ENCODE assay signal across 8 cellular contexts in genomic region chr1:145997156-145998023, GRCh38. TPM values are rescaled to one million over a fixed set of nuclear protein-coding genes. Genes with fewer than 3 reads are reported as not detected.
A peak's percentile ranks its signal among the peaks of the same experiment; 100 is the strongest.
DNase-seq lines count a peak whose midpoint lies in the region; ATAC-seq and TF ChIP-seq lines count a peak whose summit lies in the region.

No MANE protein-coding gene starts in this region.

- H3F3A ChIP-seq in SK-N-SH (replicated peaks; ENCODE audit: insufficient read depth), result peaks cover 14% of the 10 kb centered on the region

- H3K36me3 Mint-ChIP-seq in immature natural killer cell, result peaks cover 41 to 42% (median 41%) of the 10 kb centered on the region in 3 donors

- 54% methylated on average over 13 of the region's 13 CpGs for WGBS in SK-N-SH (ENCODE audit: low lambda C conversion rate)

- H3K9me3 Mint-ChIP-seq in immature natural killer cell, result peaks cover 0 to 7% (median 3%) of the 10 kb centered on the region in 6 donors

- ATAC-seq in GM18868 (IDR thresholded peaks at IDR 0.05; ENCODE audit: unreplicated experiment) (peak; percentile 33), HG03097 (IDR thresholded peaks at IDR 0.05; ENCODE audit: low FRiP score, unreplicated experiment) (peak; percentile 31)

- TF ChIP-seq CTCF in SK-N-SH (IDR thresholded peaks at IDR 0.05), result no peak

- peaks cover 25 to 30% of the 10 kb centered on the region in 2 experiments for H3K36me3 ChIP-seq in SK-N-SH (replicated peaks in 1 of 2; ENCODE audit: control insufficient read depth in 1 of 2, insufficient read depth in 2 of 2, low read length in 1 of 2)

- H3K27ac ChIP-seq in SK-N-SH (ENCODE audit: low read depth in 2 of 2, low read length in 1 of 2) (peak overlapping the region; percentile 44 to 98; a peak in 3 of 4 replicates), angular gyrus (ENCODE audit: low read depth, low read length) (peak overlapping the region; percentile 98)

- H3K4me1 Mint-ChIP-seq in immature natural killer cell, result peaks cover 57 to 61% of the 10 kb centered on the region in 2 donors

- peak overlapping the region; percentile 68 for H3K4me2 ChIP-seq in SK-N-SH

- H3K9ac ChIP-seq in SK-N-SH, result peak overlapping the region; percentile 90

- peaks cover 8 to 23% (median 12%) of the 10 kb centered on the region in 3 donors for H3K27me3 Mint-ChIP-seq in immature natural killer cell (ENCODE audit: low read depth in 3 of 3)

- peak overlapping the region; percentile 83 for H2AFZ ChIP-seq in SK-N-SH (ENCODE audit: low read depth)

- peaks cover 38% of the 10 kb centered on the region for H4K20me1 ChIP-seq in SK-N-SH (ENCODE audit: insufficient read depth)

- CTCF ChIA-PET in SK-N-SH (lab: Yijun Ruan, JAX), result interaction anchor here (0.6 to 4.2 kb wide), 6 partner anchors 9 to 150 kb away, joined by 3 to 40 read pairs (median 6); no protein-coding TSS in a partner anchor

- peak overlapping the region; percentile 96 to 98 (median 97) for H3K27ac Mint-ChIP-seq in immature natural killer cell

- H3K4me3 Mint-ChIP-seq in immature natural killer cell, result peak overlapping the region; percentile 97 to 100 (median 98)

- no peaks in the 10 kb centered on the region for H3K9me2 ChIP-seq in SK-N-SH

- H3K4me3 ChIP-seq in SK-N-SH (ENCODE audit: low read depth in 2 of 2, low read length in 1 of 2), result peak overlapping the region; percentile 64 to 90

- TF ChIP-seq EP300 in SK-N-SH (IDR thresholded peaks at IDR 0.05; ENCODE audit: borderline replicate concordance in 1 of 2, low read depth in 1 of 2, low read length in 1 of 2), result no peak

- DNase-seq in SK-N-SH, result peak; percentile 42
- peak; percentile 48 to 52 (median 49) for DNase-seq in immature natural killer cell
- DNase-seq in stimulated activated CD4-positive, alpha-beta T cell treated with anti-CD3 and anti-CD28 coated beads, Interleukin-4, amount 100 ng/mL, for 1 hour, result peak; percentile 56
- DNase-seq in SK-N-DZ (ENCODE audit: low spot score), result no peak
- DNase-seq in dedifferentiated amniotic fluid mesenchymal stem cell (ENCODE audit: extremely low spot score), result no peak

- POLR2A ChIA-PET in SK-N-SH (lab: Yijun Ruan, JAX), result interaction anchor here (1.9 kb wide), 1 partner anchor 18 kb away, joined by 7 read pairs; no protein-coding TSS in a partner anchor

- peaks cover 36% of the 10 kb centered on the region for H3K79me2 ChIP-seq in SK-N-SH (ENCODE audit: insufficient read depth)

- H3K27me3 ChIP-seq in SK-N-SH (ENCODE audit: insufficient read depth), result no peaks in the 10 kb centered on the region

- TF ChIP-seq RAD21 in SK-N-SH (IDR thresholded peaks at IDR 0.05; ENCODE audit: low read length), result no peak

- no peaks in the 10 kb centered on the region for H3K9me3 ChIP-seq in SK-N-SH

- peaks cover 14 to 41% of the 10 kb centered on the region in 2 experiments; a peak in 3 of 4 replicates for H3K4me1 ChIP-seq in SK-N-SH (ENCODE audit: control insufficient read depth in 1 of 2, insufficient read depth in 2 of 2, low read depth in 1 of 2, low read length in 1 of 2)

TF ChIP-seq in SK-N-SH, 30 proteins besides CTCF, POLR2A, EP300 and RAD21:
- TF ChIP-seq ELF1 (IDR thresholded peaks at IDR 0.05), result no peak
- TF ChIP-seq GABPA (IDR thresholded peaks at IDR 0.05; ENCODE audit: low read depth), result no peak
- no peak for TF ChIP-seq JUND (IDR thresholded peaks at IDR 0.05)
- TF ChIP-seq, protein P1, sequence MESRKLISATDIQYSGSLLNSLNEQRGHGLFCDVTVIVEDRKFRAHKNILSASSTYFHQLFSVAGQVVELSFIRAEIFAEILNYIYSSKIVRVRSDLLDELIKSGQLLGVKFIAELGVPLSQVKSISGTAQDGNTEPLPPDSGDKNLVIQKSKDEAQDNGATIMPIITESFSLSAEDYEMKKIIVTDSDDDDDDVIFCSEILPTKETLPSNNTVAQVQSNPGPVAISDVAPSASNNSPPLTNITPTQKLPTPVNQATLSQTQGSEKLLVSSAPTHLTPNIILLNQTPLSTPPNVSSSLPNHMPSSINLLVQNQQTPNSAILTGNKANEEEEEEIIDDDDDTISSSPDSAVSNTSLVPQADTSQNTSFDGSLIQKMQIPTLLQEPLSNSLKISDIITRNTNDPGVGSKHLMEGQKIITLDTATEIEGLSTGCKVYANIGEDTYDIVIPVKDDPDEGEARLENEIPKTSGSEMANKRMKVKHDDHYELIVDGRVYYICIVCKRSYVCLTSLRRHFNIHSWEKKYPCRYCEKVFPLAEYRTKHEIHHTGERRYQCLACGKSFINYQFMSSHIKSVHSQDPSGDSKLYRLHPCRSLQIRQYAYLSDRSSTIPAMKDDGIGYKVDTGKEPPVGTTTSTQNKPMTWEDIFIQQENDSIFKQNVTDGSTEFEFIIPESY (IDR thresholded peaks at IDR 0.05; ENCODE audit: borderline replicate concordance, low read depth), result no peak
- no peak for TF ChIP-seq CHD2 (IDR thresholded peaks at IDR 0.05; ENCODE audit: low read length, partially characterized antibody)
- no peak for TF ChIP-seq POLR2AphosphoS5 (IDR thresholded peaks at IDR 0.05; ENCODE audit: low read depth, low read length)
- TF ChIP-seq NRF1 (IDR thresholded peaks at IDR 0.05; ENCODE audit: low read depth, low read length), result no peak
- no peak for TF ChIP-seq NFIC (IDR thresholded peaks at IDR 0.05; ENCODE audit: borderline replicate concordance)

RNA-seq across cellular contexts. Expression of gene TXNIP, which starts 1.0 kb away (rescaled TPM):
- 44.6 and 77.3 TPM in 2 replicates for polyA plus RNA-seq in SK-N-SH (2012; rRNA removed)
- polyA plus RNA-seq in SK-N-SH (2012; cell fraction: cytosol; rRNA removed), result 60.3 and 73.3 TPM in 2 replicates
- 41.9 and 93.1 TPM in 2 replicates for polyA plus RNA-seq in SK-N-SH (2012; cell fraction: nucleus; rRNA removed)
- polyA plus RNA-seq in immature natural killer cell, result 1,000 to 10,000 TPM; 3,408 to 4,367 (median 4,229) TPM
- 124 and 144 TPM in 2 replicates for polyA plus RNA-seq in SK-N-DZ (2014; cell fraction: cytosol; rRNA removed)
- 185 and 202 TPM in 2 replicates for polyA plus RNA-seq in SK-N-DZ (2014; cell fraction: nucleus; rRNA removed)

RNA-seq across cellular contexts. Expression of gene HJV, which starts 24.1 kb away (rescaled TPM):
- polyA plus RNA-seq in SK-N-SH (2012; rRNA removed), result 0.05 TPM in 1 of 2 replicates, not detected in the other
- 0.10 TPM in 1 of 2 replicates, not detected in the other for polyA plus RNA-seq in SK-N-SH (2012; cell fraction: cytosol; rRNA removed)
- polyA plus RNA-seq in SK-N-SH (2012; cell fraction: nucleus; rRNA removed), result not detected in 2 replicates
- polyA plus RNA-seq in immature natural killer cell, result not detected
- polyA plus RNA-seq in SK-N-DZ (2014; cell fraction: cytosol; rRNA removed), result not detected in 2 replicates
- polyA plus RNA-seq in SK-N-DZ (2014; cell fraction: nucleus; rRNA removed), result not detected in 2 replicates

RNA-seq across cellular contexts. Expression of gene POLR3GL, which starts 32.9 kb away (rescaled TPM):
- polyA plus RNA-seq in SK-N-SH (2012; rRNA removed) (15.8 and 17.3 TPM in 2 replicates), immature natural killer cell (100 to 1,000 TPM; 112 to 207 (median 119) TPM)
- 18.3 and 24.3 TPM in 2 replicates for polyA plus RNA-seq in SK-N-SH (2012; cell fraction: cytosol; rRNA removed)
- 12.2 and 13.1 TPM in 2 replicates for polyA plus RNA-seq in SK-N-SH (2012; cell fraction: nucleus; rRNA removed)
- 9.5 and 10.6 TPM in 2 replicates for polyA plus RNA-seq in SK-N-DZ (2014; cell fraction: cytosol; rRNA removed)
- polyA plus RNA-seq in SK-N-DZ (2014; cell fraction: nucleus; rRNA removed), result 7.5 and 11.4 TPM in 2 replicates

RNA-seq across cellular contexts. Expression of gene ANKRD34A, which starts 33.0 kb away (rescaled TPM):
- polyA plus RNA-seq in SK-N-SH (2012; rRNA removed), result 2.6 and 3.6 TPM in 2 replicates
- 1.7 and 2.4 TPM in 2 replicates for polyA plus RNA-seq in SK-N-SH (2012; cell fraction: cytosol; rRNA removed)
- 9.4 and 13.1 TPM in 2 replicates for polyA plus RNA-seq in SK-N-SH (2012; cell fraction: nucleus; rRNA removed)
- under 1 TPM in 2 of 3 donors, not detected in 1; 0.11 to 0.55 TPM for polyA plus RNA-seq in immature natural killer cell
- 0.55 and 0.71 TPM in 2 replicates for polyA plus RNA-seq in SK-N-DZ (2014; cell fraction: cytosol; rRNA removed)
- polyA plus RNA-seq in SK-N-DZ (2014; cell fraction: nucleus; rRNA removed), result 0.46 and 0.58 TPM in 2 replicates

RNA-seq across cellular contexts. Expression of gene LIX1L, which starts 39.6 kb away (rescaled TPM):
- polyA plus RNA-seq in SK-N-SH (2012; rRNA removed), result 39.1 and 39.4 TPM in 2 replicates
- polyA plus RNA-seq in SK-N-SH (2012; cell fraction: cytosol; rRNA removed), result 46.0 and 49.7 TPM in 2 replicates
- 22.1 and 26.1 TPM in 2 replicates for polyA plus RNA-seq in SK-N-SH (2012; cell fraction: nucleus; rRNA removed)
- 10 to 100 TPM; 17.9 to 28.0 (median 20.7) TPM for polyA plus RNA-seq in immature natural killer cell
- polyA plus RNA-seq in SK-N-DZ (2014; cell fraction: cytosol; rRNA removed), result 22.4 and 25.6 TPM in 2 replicates
- 3.5 and 6.5 TPM in 2 replicates for polyA plus RNA-seq in SK-N-DZ (2014; cell fraction: nucleus; rRNA removed)

Comparison
In these comparisons a context has a peak if more than half of its experiments do, and no peak if none do; other contexts are left out.
1. DNase-seq: peak in SK-N-SH (single experiment), immature natural killer cell (3 of 3) and stimulated activated CD4-positive, alpha-beta T cell treated with anti-CD3 and anti-CD28 coated beads, Interleukin-4, amount 100 ng/mL, for 1 hour (single experiment); none in SK-N-DZ (single experiment) and dedifferentiated amniotic fluid mesenchymal stem cell (single experiment).
2. RNA of gene TXNIP, which starts 1.0 kb away (polyA plus RNA-seq): 3,408 to 4,367 TPM in immature natural killer cell; 41.9 to 93.1 TPM in SK-N-SH; every median in the first group is over 10 times any median in the second.